In genomic region chr1:28370220-28371010, GRCh38 we compare ENCODE assay signal across 8 cellular contexts. TPM values are rescaled to one million over a fixed set of nuclear protein-coding genes. Genes with fewer than 3 reads are reported as not detected.
DNase-seq lines count a peak whose midpoint lies in the region; ATAC-seq lines count a peak whose summit lies in the region.

No MANE protein-coding gene starts in this region.

- H3K27ac Mint-ChIP-seq in central memory CD8-positive, alpha-beta T cell (ENCODE audit: low read depth): peak overlapping the region; percentile 78

- H3K36me3 ChIP-seq in SJCRH30: peaks cover 3% of the 10 kb centered on the region; the same call in 1 of the 2 replicates

- peak overlapping the region; percentile 89 for H3K4me3 Mint-ChIP-seq in central memory CD8-positive, alpha-beta T cell

- 0 out of 2 replicates have a peak, but pooled peaks cover 3% of the 10 kb centered on the region for H3K4me1 ChIP-seq in SJCRH30

- H3K4me3 ChIP-seq in SJCRH30: peak overlapping the region; percentile 75

- H3K9me3 Mint-ChIP-seq in central memory CD8-positive, alpha-beta T cell: no peaks in the 10 kb centered on the region

- H3K4me1 Mint-ChIP-seq in central memory CD8-positive, alpha-beta T cell: peaks cover 23% of the 10 kb centered on the region

- no peaks in the 10 kb centered on the region for H3K9me3 ChIP-seq in SJCRH30 (replicated peaks)

- peak; percentile 10 for DNase-seq in activated effector memory CD4-positive, alpha-beta T cell treated with Interleukin-2 at 50 U/mL for 16 hours
- no peak for DNase-seq in activated effector memory CD4-positive, alpha-beta T cell treated with anti-CD3 and anti-CD28 coated beads, Interleukin-2, amount 50 U/mL, for 16 hours
- DNase-seq in SJCRH30: peak; percentile 63 to 70
- DNase-seq in central memory CD8-positive, alpha-beta T cell (ENCODE audit: low spot score in 2 of 2): no peak
- DNase-seq in kidney glomerular epithelial cell (lab: John Stamatoyannopoulos, UW): peak; percentile 36
- peak; percentile 16 for DNase-seq in stimulated activated CD8-positive, alpha-beta memory T cell treated with anti-CD3 and anti-CD28 coated beads, Interleukin-15, amount 100 ng/mL, for 24 hours (ENCODE audit: low read depth)
- DNase-seq in cerebellar nuclear complex (lab: John Stamatoyannopoulos, UW): no peak

- H3K27me3 ChIP-seq in SJCRH30: no peaks in the 10 kb centered on the region

- H3K36me3 Mint-ChIP-seq in central memory CD8-positive, alpha-beta T cell (ENCODE audit: insufficient read depth): peaks cover 6% of the 10 kb centered on the region

- peak; percentile 20 for ATAC-seq in HG03159 (IDR thresholded peaks at IDR 0.05; ENCODE audit: unreplicated experiment)
- peak; percentile 41 for ATAC-seq in central memory CD8-positive, alpha-beta T cell (replicated peaks; ENCODE audit: extremely low read depth, poor library complexity, severe bottlenecking)

- peak overlapping the region; percentile 84 for H3K27ac ChIP-seq in SJCRH30

- no peaks in the 10 kb centered on the region for H3K27me3 Mint-ChIP-seq in central memory CD8-positive, alpha-beta T cell

RNA-seq across cellular contexts. Expression of gene PHACTR4, which starts 0.9 kb away (rescaled TPM):
- 30.6 and 38.2 TPM in 2 replicates for total RNA-seq in SJCRH30 (2014; rRNA removed; shearing (Covaris generic))

RNA-seq across cellular contexts. Expression of gene MED18, which starts 41.6 kb away (rescaled TPM):
- total RNA-seq in SJCRH30 (2014; rRNA removed; shearing (Covaris generic)): 16.3 and 16.7 TPM in 2 replicates

Comparison
In these comparisons a context has a peak if more than half of its experiments do, and no peak if none do; other contexts are left out.
1. DNase-seq: peak in activated effector memory CD4-positive, alpha-beta T cell treated with Interleukin-2 at 50 U/mL for 16 hours (single experiment), SJCRH30 (2 of 2), kidney glomerular epithelial cell (single experiment) and stimulated activated CD8-positive, alpha-beta memory T cell treated with anti-CD3 and anti-CD28 coated beads, Interleukin-15, amount 100 ng/mL, for 24 hours (single experiment); none in activated effector memory CD4-positive, alpha-beta T cell treated with anti-CD3 and anti-CD28 coated beads, Interleukin-2, amount 50 U/mL, for 16 hours (single experiment), central memory CD8-positive, alpha-beta T cell (0 of 2) and cerebellar nuclear complex (0 of 2).